15 cellular contexts compared by ENCODE assay signal in the genomic region with DNA sequence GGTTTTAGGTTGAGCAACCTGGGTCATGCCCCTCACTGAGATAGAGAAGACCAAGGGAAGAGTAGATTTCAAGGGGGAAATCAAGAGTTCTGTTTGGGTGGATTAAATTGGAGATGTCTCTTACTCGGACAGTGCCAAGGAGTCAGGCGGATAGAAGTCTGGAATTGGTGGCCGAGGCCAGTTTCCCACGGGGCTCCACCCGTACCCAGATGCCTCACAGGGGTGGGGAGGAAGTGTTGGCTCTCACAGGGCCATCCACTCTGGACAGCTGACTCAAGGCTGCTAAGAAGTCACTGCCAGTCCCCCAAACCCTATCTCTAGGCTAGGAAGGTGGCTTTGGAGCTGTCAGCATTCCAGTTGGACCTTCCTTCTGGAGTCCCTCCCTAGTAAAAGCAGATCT.
"Had no signal": no experiment of that assay in that cellular context is flagged by ENCODE, and none has a peak within 500 bp of the region (broad histone marks: within the 10 kb centered on the region; RNA-seq: fewer than 3 reads in every experiment).

No MANE protein-coding gene starts in this region.

- H3K36me3 ChIP-seq: ascending aorta, gastroesophageal sphincter, heart right ventricle, lower lobe of right lung, neutrophil, tibial nerve had no signal

- H3K27me3 ChIP-seq: ascending aorta, gastroesophageal sphincter, neutrophil, tibial nerve had no signal

- H3K27ac ChIP-seq: neutrophil had no signal

- H3K4me3 ChIP-seq: ascending aorta, gastroesophageal sphincter, heart right ventricle, lower lobe of right lung, tibial nerve had no signal

- H3K9me3 ChIP-seq: ascending aorta, gastroesophageal sphincter, lower lobe of right lung, neutrophil, tibial nerve had no signal

- DNase-seq: activated B cell treated with CpG ODN at 0.5 μM for 24 hours; activated CD4-positive, alpha-beta T cell treated with anti-CD3 and anti-CD28 coated beads, Interleukin-2, amount 50 U/mL, for 1 hour; activated naive CD4-positive, alpha-beta T cell; activated T-cell treated with anti-CD3 and anti-CD28 coated beads for 4 hours; heart right ventricle; left colon; lower lobe of right lung; midbrain; stimulated activated CD4-positive, alpha-beta T cell treated with anti-CD3 and anti-CD28 coated beads, Interleukin-15, amount 100 ng/mL, for 24 hours; stimulated activated CD4-positive, alpha-beta T cell treated with anti-CD3 and anti-CD28 coated beads, Interleukin-4, amount 100 ng/mL, for 1 hour; stimulated activated naive B cell treated with anti-CD40 and anti-IgM and Interleukin-4, amounts not matched to agents 10 μg/mL and 1 μg/mL and 100 μg/mL, for 72 hours had no signal

- H3K4me3 Mint-ChIP-seq: activated B cell treated with CpG ODN at 0.5 μM for 24 hours; stimulated activated naive B cell treated with anti-CD40 and anti-IgM and Interleukin-4, amounts not matched to agents 10 μg/mL and 1 μg/mL and 100 μg/mL, for 72 hours had no signal

- H3K27ac Mint-ChIP-seq: activated B cell treated with CpG ODN at 0.5 μM for 24 hours; stimulated activated naive B cell treated with anti-CD40 and anti-IgM and Interleukin-4, amounts not matched to agents 10 μg/mL and 1 μg/mL and 100 μg/mL, for 72 hours had no signal

- H3K9me3 Mint-ChIP-seq: activated B cell treated with CpG ODN at 0.5 μM for 24 hours had no signal
